Comparison of ENCODE assay signal across 8 cellular contexts in genomic region chr16:54927125-54928015, GRCh38. TPM values are rescaled to one million over a fixed set of nuclear protein-coding genes. Genes with fewer than 3 reads are reported as not detected.
A peak's percentile ranks its signal among the peaks of the same experiment; 100 is the strongest.
DNase-seq lines count a peak whose midpoint lies in the region; ATAC-seq and TF ChIP-seq lines count a peak whose summit lies in the region.

No MANE protein-coding gene starts in this region.

- H3K27me3 ChIP-seq in AG04450 (ENCODE audit: control insufficient read depth, insufficient read depth, low read length) (peaks cover 44% of the 10 kb centered on the region), HL-60 (ENCODE audit: insufficient read depth, poor library complexity, severe bottlenecking) (no peaks in the 10 kb centered on the region), gastroesophageal sphincter (peaks cover 100% of the 10 kb centered on the region)

- H3K27ac ChIP-seq in AG04450 (ENCODE audit: low read depth, low read length) (no peak overlapping the region), HL-60 (replicated peaks) (peak overlapping the region; percentile 93), gastroesophageal sphincter (no peak overlapping the region)

- H3K4me1 ChIP-seq in gastroesophageal sphincter: peaks cover 0 to 48% (median 19%) of the 10 kb centered on the region in 3 donors

- no peak for TF ChIP-seq CTCF in AG04450 (IDR thresholded peaks at IDR 0.05; ENCODE audit: low read depth, low read length)
- no peak for TF ChIP-seq CTCF in HL-60 (IDR thresholded peaks at IDR 0.05; ENCODE audit: insufficient read depth, low read length)
- no peak for TF ChIP-seq CTCF in WTC11 (IDR thresholded peaks at IDR 0.05)
- TF ChIP-seq CTCF in gastroesophageal sphincter (IDR thresholded peaks at IDR 0.05): no peak

- CTCF ChIA-PET in AG04450 (lab: Charles Lee) (interaction anchor here (0.5 kb wide), 1 partner anchor 81 kb away, joined by 3 read pairs; no protein-coding TSS in a partner anchor), WTC11 (lab: Charles Lee) (interaction anchor here (0.8 to 1.4 kb wide), 4 partner anchors 9 to 1377 kb away, joined by 3 to 5 read pairs (median 3); partner anchors contain the start of gene IRX3)

- WGBS in gastroesophageal sphincter (ENCODE audit: low coverage in 1 of 2), 2 donors: 18 to 37% methylated on average over 9 to 13 of the region's 13 CpGs

- POLR2A ChIA-PET in AG04450 (lab: Yijun Ruan, JAX) (no interaction called here), WTC11 (lab: Charles Lee) (no interaction called here)

- H3K36me3 Mint-ChIP-seq in WTC11: no peaks in the 10 kb centered on the region

- H3K9me3 ChIP-seq in AG04450 (ENCODE audit: control insufficient read depth, insufficient read depth, low read length) (peaks cover 21% of the 10 kb centered on the region), gastroesophageal sphincter (peaks cover 0 to 5% (median 0%) of the 10 kb centered on the region in 3 donors)

- no peak for TF ChIP-seq EP300 in gastroesophageal sphincter (IDR thresholded peaks at IDR 0.05)

- DNase-seq in AG04450 (ENCODE audit: low read depth, low spot score) (no peak), HL-60 (ENCODE audit: low read depth in 1 of 2, low spot score in 1 of 2) (no peak), WTC11 (ENCODE audit: low spot score) (no peak), left kidney (ENCODE audit: low read depth, low spot score) (peak; percentile 35), SIG-M5 (lab: John Stamatoyannopoulos, UW) (no peak)
- DNase-seq in activated effector memory CD4-positive, alpha-beta T cell treated with Interleukin-2 at 50 U/mL for 16 hours: no peak

- H3K27ac Mint-ChIP-seq in WTC11: no peak overlapping the region

- peak overlapping the region; percentile 4; the same call in 1 of the 2 replicates for H3K4me3 ChIP-seq in AG04450 (ENCODE audit: low read depth, low read length)
- peak overlapping the region; percentile 59 for H3K4me3 ChIP-seq in HL-60 (replicated peaks; ENCODE audit: insufficient read depth, low read length)
- peak overlapping the region in 1 of 2 donors; percentile 60 for H3K4me3 ChIP-seq in gastroesophageal sphincter

- H3K9me3 Mint-ChIP-seq in WTC11: no peaks in the 10 kb centered on the region

- peaks cover 67% of the 10 kb centered on the region for H3K27me3 Mint-ChIP-seq in WTC11 (ENCODE audit: low read depth)

- ATAC-seq in WTC11 (no peak), HG02885 (IDR thresholded peaks at IDR 0.05; ENCODE audit: poor library complexity, unreplicated experiment) (no peak), gastroesophageal sphincter (no peak)

- no peaks in the 10 kb centered on the region for H3K36me3 ChIP-seq in gastroesophageal sphincter

- peak overlapping the region; percentile 76 for H3K4me3 Mint-ChIP-seq in WTC11

- no peak for TF ChIP-seq POLR2A in gastroesophageal sphincter (IDR thresholded peaks at IDR 0.05)

- H3K4me1 Mint-ChIP-seq in WTC11: peaks cover 24% of the 10 kb centered on the region

TF ChIP-seq in WTC11, 78 proteins besides CTCF, POLR2A, EP300 and RAD21 (continues in another document):
- TF ChIP-seq MLX (CRISPR knock-in tag; IDR thresholded peaks at IDR 0.05): no peak
- TF ChIP-seq SMAD3 (CRISPR knock-in tag; IDR thresholded peaks at IDR 0.05; ENCODE audit: borderline replicate concordance): no peak
- no peak for TF ChIP-seq ERG (CRISPR knock-in tag; IDR thresholded peaks at IDR 0.05)
- TF ChIP-seq PRDM15 (CRISPR knock-in tag; IDR thresholded peaks at IDR 0.05): no peak
- no peak for TF ChIP-seq AR (CRISPR knock-in tag; IDR thresholded peaks at IDR 0.05)
- no peak for TF ChIP-seq TEAD4 (CRISPR knock-in tag; IDR thresholded peaks at IDR 0.05)
- no peak for TF ChIP-seq ZNF232 (CRISPR knock-in tag; IDR thresholded peaks at IDR 0.05)
- no peak for TF ChIP-seq FOXP4 (CRISPR knock-in tag; IDR thresholded peaks at IDR 0.05)
- no peak for TF ChIP-seq OVOL2 (CRISPR knock-in tag; IDR thresholded peaks at IDR 0.05; ENCODE audit: borderline replicate concordance)

RNA-seq across cellular contexts. Expression of gene IRX5, which starts 3.3 kb away (rescaled TPM):
- not detected in 2 replicates for polyA plus RNA-seq in AG04450 (2011; rRNA removed)
- polyA minus RNA-seq in AG04450 (2011; rRNA and poly(A)+ RNA removed): not detected in 2 replicates
- 0.35 to 0.48 TPM (median 0.44 TPM) in 3 replicates for total RNA-seq in WTC11 (2021)
- total RNA-seq in gastroesophageal sphincter: under 1 TPM in 2 of 4 donors, not detected in 2; 0.40 to 0.47 TPM
